35 cellular contexts compared by ENCODE assay signal in the genomic region with DNA sequence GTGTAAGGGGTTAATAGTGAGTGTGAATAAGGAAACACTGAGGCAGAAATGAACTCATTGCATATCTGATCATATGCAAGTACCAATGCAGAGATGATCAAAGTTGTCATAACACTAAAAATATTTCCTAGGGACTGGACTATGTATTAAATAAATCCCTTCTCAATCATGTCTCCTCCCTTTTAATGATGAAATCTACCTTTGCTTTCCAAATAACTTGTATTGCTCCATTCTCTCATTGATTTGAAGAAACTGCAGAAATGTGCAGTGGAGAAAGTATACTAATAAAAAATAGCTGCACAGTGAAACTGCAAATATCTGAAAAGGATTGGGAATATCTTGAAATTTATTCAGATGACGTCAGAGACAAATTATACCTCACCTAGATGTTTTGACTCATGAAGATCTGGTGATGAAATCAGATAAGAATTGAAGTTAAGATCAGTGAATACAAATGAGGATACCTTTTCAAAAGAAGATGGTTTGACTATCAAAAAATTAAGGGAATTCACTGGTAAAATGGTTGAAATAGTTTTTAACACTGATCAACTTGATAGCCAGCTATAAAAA.
"Had no signal": no experiment of that assay in that cellular context is flagged by ENCODE, and none has a peak within 500 bp of the region (broad histone marks: within the 10 kb centered on the region; RNA-seq: fewer than 3 reads in every experiment).

No MANE protein-coding gene starts in this region.

- DNase-seq: Kasumi-1, MG63, MM.1S, MV-4-11, NCI-H1048, NCI-H1092, NCI-H1092 treated with DMSO at 0.1 percent for 48 hours, NCI-H1105, NCI-H1105 treated with DMSO at 0.1 percent for 48 hours, NCI-H1417, NCI-H1417 treated with DMSO at 0.1 percent for 48 hours, NCI-H1436, NCI-H1436 treated with DMSO at 0.1 percent for 48 hours, NCI-H146, NCI-H1694, NCI-H1694 treated with DMSO at 0.1 percent for 48 hours, NCI-H187, NCI-H187 treated with DMSO at 0.1 percent for 48 hours, NCI-H1930, NCI-H2029, NCI-H2029 treated with DMSO at 0.1 percent for 48 hours, NCI-H2081, NCI-H2081 treated with DMSO at 0.1 percent for 48 hours, NCI-H2107, NCI-H2171, NCI-H2171 treated with DMSO at 0.1 percent for 48 hours, NCI-H2227 treated with DMSO at 0.1 percent for 48 hours, NCI-H226, NCI-H345, NCI-H446, NCI-H446 treated with DMSO at 0.1 percent for 48 hours, NCI-H510A, NCI-H510A treated with DMSO at 0.1 percent for 48 hours, NCI-H524, NCI-H524 treated with DMSO at 0.1 percent for 48 hours had no signal

- H3K27me3 ChIP-seq: MG63 had no signal

- H3K36me3 ChIP-seq: MG63 had no signal

- H3K4me3 ChIP-seq: MG63 had no signal

- H3K9me3 ChIP-seq: MG63 had no signal
